In the genomic region with DNA sequence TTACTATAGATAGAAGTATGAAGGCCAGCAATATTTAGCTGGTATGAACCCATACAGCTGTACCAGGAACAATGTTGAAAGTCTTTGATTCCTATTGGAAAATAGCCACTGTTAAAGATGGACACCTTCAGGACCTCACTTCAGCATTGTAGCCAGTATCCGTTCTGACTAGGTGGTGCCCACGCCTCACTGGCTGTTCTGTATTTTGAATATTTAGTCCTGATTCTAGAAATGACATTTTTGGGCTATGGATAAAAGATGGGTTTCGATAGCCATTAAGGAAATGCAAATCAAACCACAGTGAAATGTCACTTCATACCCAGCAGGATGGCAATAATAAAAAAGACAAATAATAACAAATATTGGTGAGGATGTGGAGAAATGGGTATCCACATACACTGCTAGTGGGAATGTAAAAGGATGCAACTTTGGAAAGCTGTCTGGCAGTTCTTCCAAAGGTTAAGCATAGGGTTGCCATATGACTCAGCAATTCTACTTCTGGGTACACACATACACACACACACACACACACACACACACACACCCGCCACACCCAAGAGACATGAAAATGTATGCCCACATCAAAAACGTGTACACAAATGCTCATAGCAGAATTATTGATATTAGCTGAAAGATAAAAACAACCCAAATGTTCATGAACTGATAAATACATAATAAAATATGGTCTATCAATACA, we compare ENCODE assay signal across 9 cellular contexts. TPM values are rescaled to one million over a fixed set of nuclear protein-coding genes. Genes with fewer than 3 reads are reported as not detected.
A peak's percentile ranks its signal among the peaks of the same experiment; 100 is the strongest.
DNase-seq lines count a peak whose midpoint lies in the region; ATAC-seq and TF ChIP-seq lines count a peak whose summit lies in the region.
"Had no signal": no experiment of that assay in that cellular context is flagged by ENCODE, and none has a peak within 500 bp of the region (broad histone marks: within the 10 kb centered on the region; RNA-seq: fewer than 3 reads in every experiment).

No MANE protein-coding gene starts in this region.

- no peaks in the 10 kb centered on the region for H3K36me3 ChIP-seq in breast epithelium

- no peak for TF ChIP-seq CTCF in breast epithelium (IDR thresholded peaks at IDR 0.05)

- no peak for DNase-seq in breast epithelium (ENCODE audit: low spot score in 2 of 2)
- DNase-seq in medulla oblongata (ENCODE audit: extremely low spot score), result no peak
- no peak for DNase-seq in substantia nigra (lab: John Stamatoyannopoulos, UW)
- DNase-seq in GOT3 (lab: John Stamatoyannopoulos, UW), result no peak
- DNase-seq: activated CD8-positive, alpha-beta memory T cell treated with anti-CD3 and anti-CD28 coated beads, Interleukin-2, amount 50 U/mL, for 48 hours; NCI-H1105 had no signal

- intact Hi-C loops in breast epithelium (cut with DNase I; ENCODE audit: low total_unique reads), result no loop called here

- no peaks in the 10 kb centered on the region for H3K9me3 ChIP-seq in breast epithelium

- no peak overlapping the region for H3K4me3 ChIP-seq in breast epithelium

- H3K9me3 Mint-ChIP-seq in stimulated activated memory B cell treated with anti-CD40 and anti-IgM and Interleukin-4, amounts not matched to agents 10 μg/mL and 1 μg/mL and 100 μg/mL, for 72 hours, result no peaks in the 10 kb centered on the region

- TF ChIP-seq POLR2A in breast epithelium (IDR thresholded peaks at IDR 0.05), result no peak

- no peaks in the 10 kb centered on the region for H3K27me3 Mint-ChIP-seq in stimulated activated memory B cell treated with anti-CD40 and anti-IgM and Interleukin-4, amounts not matched to agents 10 μg/mL and 1 μg/mL and 100 μg/mL, for 72 hours

- H3K27ac Mint-ChIP-seq in stimulated activated memory B cell treated with anti-CD40 and anti-IgM and Interleukin-4, amounts not matched to agents 10 μg/mL and 1 μg/mL and 100 μg/mL, for 72 hours, result peak overlapping the region; percentile 74

- peaks cover 5% of the 10 kb centered on the region for H3K36me3 Mint-ChIP-seq in stimulated activated memory B cell treated with anti-CD40 and anti-IgM and Interleukin-4, amounts not matched to agents 10 μg/mL and 1 μg/mL and 100 μg/mL, for 72 hours

- H3K4me1 ChIP-seq in breast epithelium, result peaks cover 0 to 22% of the 10 kb centered on the region in 2 donors

- H3K27ac ChIP-seq in breast epithelium, result peak overlapping the region; percentile 38 to 74
- no peak overlapping the region for H3K27ac ChIP-seq in substantia nigra (ENCODE audit: low read depth, low read length, poor library complexity, severe bottlenecking)

- H3K4me3 Mint-ChIP-seq in stimulated activated memory B cell treated with anti-CD40 and anti-IgM and Interleukin-4, amounts not matched to agents 10 μg/mL and 1 μg/mL and 100 μg/mL, for 72 hours, result no peak overlapping the region

- H3K27me3 ChIP-seq in breast epithelium, result no peaks in the 10 kb centered on the region

- peaks cover 90% of the 10 kb centered on the region for H3K4me1 Mint-ChIP-seq in stimulated activated memory B cell treated with anti-CD40 and anti-IgM and Interleukin-4, amounts not matched to agents 10 μg/mL and 1 μg/mL and 100 μg/mL, for 72 hours

- ATAC-seq in GM19395 (IDR thresholded peaks at IDR 0.05; ENCODE audit: unreplicated experiment) (peak; percentile 57), HG03066 (IDR thresholded peaks at IDR 0.05; ENCODE audit: low read depth, unreplicated experiment) (peak; percentile 27)
- no peak for ATAC-seq in stimulated activated memory B cell treated with anti-CD40 and anti-IgM and Interleukin-4, amounts not matched to agents 10 μg/mL and 1 μg/mL and 100 μg/mL, for 72 hours

RNA-seq across cellular contexts. Expression of gene UTRN, which starts 56.8 kb away (rescaled TPM):
- total RNA-seq in breast epithelium, result 100 to 1,000 TPM; 204 to 397 (median 263) TPM
